Comparison of ENCODE assay signal across 23 cellular contexts in the genomic region with DNA sequence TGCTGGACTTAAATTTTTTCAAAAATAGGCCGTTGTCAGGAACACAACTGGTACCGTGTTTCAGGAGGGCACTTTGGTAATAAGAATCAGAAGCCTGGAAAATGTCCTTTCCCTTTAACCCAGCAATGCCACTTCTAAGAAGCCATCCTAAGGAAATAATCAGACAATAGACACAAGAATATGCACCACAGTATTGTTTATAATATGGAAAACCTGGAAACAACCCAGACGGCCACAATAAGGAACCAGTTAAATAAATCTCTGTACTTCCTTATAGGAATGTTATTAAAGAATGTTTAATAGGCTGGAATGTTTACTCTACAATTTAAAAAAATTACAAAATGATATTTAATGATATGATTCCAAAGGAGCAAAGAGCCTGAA. TPM values are rescaled to one million over a fixed set of nuclear protein-coding genes. Genes with fewer than 3 reads are reported as not detected.
DNase-seq lines count a peak whose midpoint lies in the region; ATAC-seq, FAIRE-seq and TF ChIP-seq lines count a peak whose summit lies in the region.
"Had no signal": no experiment of that assay in that cellular context is flagged by ENCODE, and none has a peak within 500 bp of the region (broad histone marks: within the 10 kb centered on the region; RNA-seq: fewer than 3 reads in every experiment).

No MANE protein-coding gene starts in this region.

- H3K36me3 ChIP-seq in K562 (ENCODE audit: control insufficient read depth, insufficient read depth, low read length) (no peaks in the 10 kb centered on the region), hepatocyte (replicated peaks; ENCODE audit: insufficient read depth, low read depth) (no peaks in the 10 kb centered on the region), small intestine (ENCODE audit: control insufficient read depth in 2 of 2, insufficient read depth in 2 of 2, low read length in 2 of 2) (no peaks in the 10 kb centered on the region)
- H3K36me3 ChIP-seq: BLaER1 treated with 17β-estradiol and CSF1 and Interleukin-3, amounts not matched to agents 10 nM and 100 nM; MG63 had no signal

- H2AFZ ChIP-seq in K562 (ENCODE audit: low read depth, low read length) = peak overlapping the region; percentile 60
- peak overlapping the region; percentile 10 for H2AFZ ChIP-seq in hepatocyte

- no peaks in the 10 kb centered on the region for H3K9me1 ChIP-seq in K562 (ENCODE audit: control insufficient read depth, insufficient read depth, low read length)

- no peaks in the 10 kb centered on the region for H3K9me2 ChIP-seq in hepatocyte (replicated peaks; ENCODE audit: insufficient read depth)

- H3K9ac ChIP-seq in K562 (ENCODE audit: insufficient read depth in 1 of 2, low read depth in 2 of 2, low read length in 2 of 2) = no peak overlapping the region
- H3K9ac ChIP-seq: BLaER1 treated with 17β-estradiol and CSF1 and Interleukin-3, amounts not matched to agents 10 nM and 100 nM had no signal

- H3K27ac ChIP-seq in K562 (ENCODE audit: extremely low read depth, low read depth, low read length) = no peak overlapping the region
- peak overlapping the region; percentile 9 for H3K27ac ChIP-seq in hepatocyte
- peak overlapping the region in 1 of 2 donors; percentile 7 for H3K27ac ChIP-seq in small intestine (ENCODE audit: low read depth in 1 of 2, low read length in 1 of 2)
- H3K27ac ChIP-seq: A549; BLaER1 treated with 17β-estradiol and CSF1 and Interleukin-3, amounts not matched to agents 10 nM and 100 nM; SK-N-MC had no signal

- TF ChIP-seq EP300 in K562 (IDR thresholded peaks at IDR 0.05; ENCODE audit: low read length) = no peak

- FAIRE-seq in K562 (lab: Jason Lieb, UNC) (no peak), small intestine (lab: Jason Lieb, UNC) (no peak)
- FAIRE-seq: A549, GM18507, H54 had no signal

- H3K9me3 ChIP-seq in K562 (replicated peaks; ENCODE audit: control insufficient read depth, insufficient read depth, low read depth, low read length) (no peaks in the 10 kb centered on the region), hepatocyte (ENCODE audit: low read depth) (no peaks in the 10 kb centered on the region), small intestine (ENCODE audit: control insufficient read depth, low read depth) (no peaks in the 10 kb centered on the region)
- H3K9me3 ChIP-seq: A549; BLaER1 treated with 17β-estradiol and CSF1 and Interleukin-3, amounts not matched to agents 10 nM and 100 nM; MG63 had no signal

- DNase-seq in LNCaP clone FGC (ENCODE audit: low read depth) (peak; percentile 71), K562 (ENCODE audit: extremely low read depth in 1 of 4, low spot score in 3 of 4) (no peak), hepatocyte (ENCODE audit: low spot score) (no peak), small intestine (peak; percentile 39), T-helper 1 cell (no peak)
- no peak for DNase-seq in stimulated activated CD4-positive, alpha-beta T cell treated with anti-CD3 and anti-CD28 coated beads, Interleukin-15, amount 100 ng/mL, for 24 hours
- no peak for DNase-seq in activated naive CD4-positive, alpha-beta T cell treated with Interleukin-2 at 50 U/mL for 16 hours
- DNase-seq: AML-193, COR-L47, DMS53, MG63, NCI-H1105 treated with DMSO at 0.1 percent for 48 hours, NCI-H2029, NCI-H2227 treated with DMSO at 0.1 percent for 48 hours, NCI-H510A, NCI-H69, SIG-M5 had no signal

- no peak for TF ChIP-seq CTCF in LNCaP clone FGC (IDR thresholded peaks at IDR 0.05; ENCODE audit: control insufficient read depth, extremely low read depth, insufficient read depth)
- TF ChIP-seq CTCF in K562 (IDR thresholded peaks at IDR 0.05 in 2 of 3, conservative IDR thresholded peaks at IDR 0.05 in 1 of 3; ENCODE audit: insufficient read depth in 2 of 3, low read depth in 1 of 3, low read length in 3 of 3) = no peak
- no peak for TF ChIP-seq CTCF in hepatocyte (IDR thresholded peaks at IDR 0.05; ENCODE audit: poor library complexity)

- CTCF ChIA-PET in K562 (lab: Yijun Ruan, JAX; ENCODE audit: low intra/inter-chr PET ratio) = no interaction called here

- in situ Hi-C loops in K562 (cut with MboI) = no loop called here

- H3K4me2 ChIP-seq in K562 (ENCODE audit: insufficient read depth, low read length) (no peak overlapping the region), hepatocyte (no peak overlapping the region)
- H3K4me2 ChIP-seq: A549; BLaER1 treated with 17β-estradiol and CSF1 and Interleukin-3, amounts not matched to agents 10 nM and 100 nM had no signal

- H4K20me1 ChIP-seq in K562 (replicated peaks; ENCODE audit: control insufficient read depth, insufficient read depth, low read length) = no peaks in the 10 kb centered on the region
- H4K20me1 ChIP-seq in hepatocyte (ENCODE audit: insufficient read depth, poor library complexity, severe bottlenecking) = no peaks in the 10 kb centered on the region
- H4K20me1 ChIP-seq: BLaER1 treated with 17β-estradiol and CSF1 and Interleukin-3, amounts not matched to agents 10 nM and 100 nM had no signal

- ATAC-seq in K562 = no peak
- ATAC-seq: Panc1 had no signal

- H3K27me3 ChIP-seq in K562 (ENCODE audit: control insufficient read depth in 2 of 2, insufficient read depth in 2 of 2, low read length in 2 of 2) (no peaks in the 10 kb centered on the region), hepatocyte (no peaks in the 10 kb centered on the region), small intestine (ENCODE audit: control insufficient read depth in 2 of 2, insufficient read depth in 2 of 2, low read length in 2 of 2) (no peaks in the 10 kb centered on the region)
- H3K27me3 ChIP-seq: BLaER1 treated with 17β-estradiol and CSF1 and Interleukin-3, amounts not matched to agents 10 nM and 100 nM; MG63 had no signal

- TF ChIP-seq RAD21 in K562 (CRISPR knock-in tag; conservative IDR thresholded peaks at IDR 0.05 in 1 of 2, IDR thresholded peaks at IDR 0.05 in 1 of 2) = no peak

- TF ChIP-seq POLR2A in K562 (conservative IDR thresholded peaks at IDR 0.05) = no peak

- H3K4me3 ChIP-seq in LNCaP clone FGC (ENCODE audit: low read depth, low read length) (no peak overlapping the region), K562 (no peak overlapping the region), hepatocyte (no peak overlapping the region), small intestine (ENCODE audit: low read depth in 1 of 2, low read length in 2 of 2) (no peak overlapping the region)
- H3K4me3 ChIP-seq: A549; BLaER1 treated with 17β-estradiol and CSF1 and Interleukin-3, amounts not matched to agents 10 nM and 100 nM; MG63; SK-N-MC had no signal

- no TSS peak for BruUV-seq in K562 (replicated peaks; lab: Mats Ljungman, UMichigan)

- 43% methylated on average over 3 of the region's 3 CpGs for WGBS in K562 (ENCODE audit: insufficient coverage, low coverage, missing lambda C conversion rate)
- 56% methylated on average over 3 of the region's 3 CpGs for WGBS in hepatocyte (ENCODE audit: low lambda C conversion rate, missing lambda C conversion rate)
- 28 to 48% (median 40%) methylated on average over 3 of the region's 3 CpGs for WGBS in small intestine, 3 donors

- intact Hi-C loops in K562 (cut with micrococcal nuclease) = loop anchor here (5.0 kb wide), 1 partner anchor 39 kb away; no protein-coding TSS in a partner anchor

- POLR2A ChIA-PET in K562 (lab: Yijun Ruan, JAX) = no interaction called here

- peaks cover 23 to 27% of the 10 kb centered on the region in 2 experiments; a peak in 4 of 5 replicates for H3K4me1 ChIP-seq in K562 (replicated peaks in 1 of 2; ENCODE audit: control insufficient read depth in 2 of 2, insufficient read depth in 2 of 2, low read length in 2 of 2)
- peaks cover 4% of the 10 kb centered on the region for H3K4me1 ChIP-seq in hepatocyte (ENCODE audit: insufficient read depth)
- peaks cover 3 to 4% of the 10 kb centered on the region in 2 donors for H3K4me1 ChIP-seq in small intestine (ENCODE audit: control insufficient read depth in 2 of 2, insufficient read depth in 1 of 2, low read depth in 1 of 2, low read length in 1 of 2)
- H3K4me1 ChIP-seq: A549 had no signal

- H3K79me2 ChIP-seq in K562 (ENCODE audit: control insufficient read depth, insufficient read depth, low read length) (no peaks in the 10 kb centered on the region), hepatocyte (no peaks in the 10 kb centered on the region)

RNA-seq across cellular contexts. Expression of a gene that starts 30.4 kb away (rescaled TPM):
- total RNA-seq in K562 (2011; cell fraction: chromatin; rRNA removed; ENCODE audit: low replicate concordance) = 155 and 386 TPM in 2 replicates
- total RNA-seq in K562 (2011; cell fraction: nucleolus; rRNA removed) = 130 and 132 TPM in 2 replicates
- 338 and 395 TPM in 2 replicates for total RNA-seq in K562 (2011; cell fraction: nucleoplasm; rRNA removed)
- total RNA-seq in K562 (2014; rRNA removed) = 48.3 and 68.9 TPM in 2 replicates
- total RNA-seq in K562 (2014; rRNA removed; fragmentation: Illumina TruSeq; extraction: Trizol) = 181 and 192 TPM in 2 replicates
- 109 and 113 TPM in 2 replicates for total RNA-seq in K562 (2015; rRNA removed; fragmentation: Illumina TruSeq; extraction: Trizol)
- 201 and 202 TPM in 2 replicates for total RNA-seq in K562 (2021)
- 166 and 168 TPM in 2 replicates for polyA plus RNA-seq in K562 (2011; rRNA removed)
- polyA plus RNA-seq in K562 (2011; cell fraction: cytosol; rRNA removed) = 60.8 and 184 TPM in 2 replicates
- polyA plus RNA-seq in K562 (2011; cell fraction: nucleus; rRNA removed) = 54.2 and 111 TPM in 2 replicates
- 169 and 188 TPM in 2 replicates for polyA plus RNA-seq in K562 (2012)
- 153 and 179 TPM in 2 replicates for polyA plus RNA-seq in K562 (2014; fragmentation: Illumina TruSeq; extraction: Trizol)
- 10 to 100 TPM; 81.6 to 95.3 TPM for polyA plus RNA-seq in K562 (2014; fragmentation: Nextera tagmentation; extraction: Ambion mirVana)
- polyA plus RNA-seq in K562 (2014; rRNA removed) = 107 and 123 TPM in 2 replicates
- 226 and 248 TPM in 2 replicates for polyA minus RNA-seq in K562 (2011; rRNA and poly(A)+ RNA removed)
- polyA minus RNA-seq in K562 (2011; cell fraction: cytosol; rRNA and poly(A)+ RNA removed) = 62.8 and 80.9 TPM in 2 replicates
- 22.8 and 33.3 TPM in 2 replicates for polyA minus RNA-seq in K562 (2011; cell fraction: nucleus; rRNA and poly(A)+ RNA removed)
- 123 and 350 TPM in 2 replicates for total RNA-seq in hepatocyte
- polyA plus RNA-seq in hepatocyte = 277 and 316 TPM in 2 replicates
- 100 to 1,000 TPM; 174 to 308 (median 207) TPM for polyA plus RNA-seq in small intestine

Comparison
In these comparisons a context has a peak if more than half of its experiments do, and no peak if none do; other contexts are left out.
1. DNase-seq: peak in LNCaP clone FGC (single experiment) and small intestine (single experiment); none in K562 (0 of 4), hepatocyte (single experiment), T-helper 1 cell (0 of 5), stimulated activated CD4-positive, alpha-beta T cell treated with anti-CD3 and anti-CD28 coated beads, Interleukin-15, amount 100 ng/mL, for 24 hours (single experiment) and activated naive CD4-positive, alpha-beta T cell treated with Interleukin-2 at 50 U/mL for 16 hours (single experiment).